In the genomic region with DNA sequence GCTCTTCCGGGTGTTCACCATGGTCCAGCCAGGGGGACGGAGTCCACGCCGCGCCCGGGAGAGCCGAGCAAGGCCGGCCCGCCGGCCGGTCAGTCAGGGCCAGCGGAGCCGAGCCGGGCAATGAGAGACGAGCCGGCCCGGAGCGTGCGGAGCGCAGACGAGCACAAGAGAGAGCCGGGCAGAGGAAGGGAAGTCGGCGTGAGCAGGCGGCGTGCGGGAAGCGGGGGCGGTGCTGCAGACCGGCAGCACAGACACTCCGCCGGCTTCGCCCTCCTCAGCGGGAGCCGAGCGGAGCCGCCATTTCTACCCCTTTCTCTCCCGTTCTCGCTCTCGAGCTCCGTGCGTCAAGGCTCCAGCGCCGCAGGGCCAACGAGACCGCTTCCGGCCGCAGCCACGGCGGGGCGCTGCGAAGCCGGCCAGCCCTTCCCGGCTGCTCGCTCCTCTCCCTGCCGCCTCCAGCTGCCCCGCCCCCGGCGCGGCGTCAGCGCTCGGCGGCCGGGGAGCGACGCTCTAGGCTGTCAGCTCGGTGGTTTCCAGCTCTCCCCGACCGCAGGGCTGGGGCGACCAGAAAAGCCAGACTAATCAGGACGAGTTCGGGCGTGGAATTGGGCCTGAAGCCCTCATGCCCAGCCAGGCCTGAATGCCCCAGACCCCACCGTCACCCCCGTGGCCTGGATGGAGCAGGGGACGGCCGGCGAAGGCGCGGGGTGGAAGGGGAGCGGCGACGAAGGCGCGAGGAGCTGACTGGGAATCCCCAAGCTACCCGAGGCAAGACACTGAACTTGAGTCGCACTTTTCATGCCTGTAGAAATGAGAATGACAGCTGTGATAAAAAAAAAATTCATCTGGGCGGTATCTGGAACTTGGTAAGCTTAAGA, we compare ENCODE assay signal across 8 cellular contexts. TPM values are rescaled to one million over a fixed set of nuclear protein-coding genes. Genes with fewer than 3 reads are reported as not detected.
DNase-seq lines count a peak whose midpoint lies in the region; ATAC-seq and TF ChIP-seq lines count a peak whose summit lies in the region.

Gene ATAD2B, minus strand, starts transcription at position 374 of the 878 bp plus-strand sequence. Its CDS starts 353 bp downstream, at position 21.

- peak within 1 kb of the TSS; percentile 82 to 99 for H3K27ac ChIP-seq in liver (ENCODE audit: low read depth in 1 of 2, low read length in 2 of 2)

- peak within 1 kb of the TSS; percentile 93 to 96 for H3K9ac ChIP-seq in liver (ENCODE audit: low read depth in 1 of 2, low read length in 2 of 2)

- ATAC-seq in GM19372 (IDR thresholded peaks at IDR 0.05; ENCODE audit: low read depth, unreplicated experiment) (peak; percentile 76), HG03558 (IDR thresholded peaks at IDR 0.05; ENCODE audit: extremely low read depth, unreplicated experiment) (peak; percentile 66)

- H3K27me3 Mint-ChIP-seq in CD14-positive monocyte (ENCODE audit: low read depth in 3 of 3): no peaks in the 10 kb centered on the region
- H3K27me3 Mint-ChIP-seq in dendritic cell treated with granulocyte-macrophage colony-stimulating factor and Interleukin-4, amounts not matched to agents 40 ng/mL and 50 ng/mL, for 4 days: no peaks in the 10 kb centered on the region

- no peaks in the 10 kb centered on the region for H3K36me3 ChIP-seq in liver (ENCODE audit: control insufficient read depth in 4 of 4, insufficient read depth in 3 of 4, low read depth in 1 of 4, low read length in 3 of 4)

- H3K27ac Mint-ChIP-seq in CD14-positive monocyte: peak within 1 kb of the TSS; percentile 99 to 100 (median 99)
- H3K27ac Mint-ChIP-seq in dendritic cell treated with granulocyte-macrophage colony-stimulating factor and Interleukin-4, amounts not matched to agents 40 ng/mL and 50 ng/mL, for 4 days: peak within 1 kb of the TSS; percentile 98

- H3K4me1 Mint-ChIP-seq in CD14-positive monocyte: peaks cover 42% of the 10 kb centered on the region
- peaks cover 48% of the 10 kb centered on the region for H3K4me1 Mint-ChIP-seq in dendritic cell treated with granulocyte-macrophage colony-stimulating factor and Interleukin-4, amounts not matched to agents 40 ng/mL and 50 ng/mL, for 4 days (ENCODE audit: low read depth)

- no peaks in the 10 kb centered on the region for H3K9me3 ChIP-seq in liver (ENCODE audit: control insufficient read depth in 4 of 4, low read length in 3 of 4)

- WGBS in liver: under 1% methylated on average over 89 of the region's 89 CpGs

- no peaks in the 10 kb centered on the region for H3K27me3 ChIP-seq in liver (ENCODE audit: control insufficient read depth in 4 of 4, insufficient read depth in 4 of 4, low read length in 3 of 4)

- TF ChIP-seq RAD21 in liver (IDR thresholded peaks at IDR 0.05): peak; percentile 62 to 75

- intact Hi-C loops in CD14-positive monocyte (cut with micrococcal nuclease): loop anchor here (5.0 to 10.0 kb wide), 2 partner anchors 155 to 868 kb away; partner anchors contain the start of genes CENPO (in 1 of the 2), PTRHD1 (in 1 of the 2) and TP53I3 (in 1 of the 2)
- intact Hi-C loops in dendritic cell treated with granulocyte-macrophage colony-stimulating factor and Interleukin-4, amounts not matched to agents 40 ng/mL and 50 ng/mL, for 4 days (cut with micrococcal nuclease): loop anchor here (1.0 kb wide), 3 partner anchors 13 to 149 kb away; partner anchors contain the start of genes SF3B6, UBXN2A and WDCP

- peaks cover 8 to 18% of the 10 kb centered on the region in 2 donors for H3K36me3 Mint-ChIP-seq in CD14-positive monocyte
- peaks cover 65% of the 10 kb centered on the region for H3K36me3 Mint-ChIP-seq in dendritic cell treated with granulocyte-macrophage colony-stimulating factor and Interleukin-4, amounts not matched to agents 40 ng/mL and 50 ng/mL, for 4 days (ENCODE audit: low read depth)

- H3K4me1 ChIP-seq in liver (ENCODE audit: control insufficient read depth in 4 of 4, insufficient read depth in 4 of 4, low read length in 3 of 4): peaks cover 2 to 28% (median 18%) of the 10 kb centered on the region in 4 donors

- peak; percentile 86 for DNase-seq in CD14-positive monocyte (ENCODE audit: low spot score)
- peak; percentile 96 for DNase-seq in NCI-H748 (lab: John Stamatoyannopoulos, UW; ENCODE audit: unreplicated experiment)
- DNase-seq in activated CD4-positive, alpha-beta T cell treated with anti-CD3 and anti-CD28 coated beads, Interleukin-2, amount 50 U/mL, for 24 hours (ENCODE audit: low read depth in 1 of 2, low spot score in 1 of 2): peak; percentile 84 to 86
- DNase-seq in stimulated activated CD4-positive, alpha-beta T cell treated with anti-CD3 and anti-CD28 coated beads, Interleukin-4, amount 100 ng/mL, for 24 hours: peak; percentile 91

- peak; percentile 82 for TF ChIP-seq CTCF in CD14-positive monocyte (IDR thresholded peaks at IDR 0.05)
- peak; percentile 85 for TF ChIP-seq CTCF in liver (IDR thresholded peaks at IDR 0.05; ENCODE audit: low read depth, low read length, missing input control)

- no peaks in the 10 kb centered on the region for H3K9me3 Mint-ChIP-seq in CD14-positive monocyte
- no peaks in the 10 kb centered on the region for H3K9me3 Mint-ChIP-seq in dendritic cell treated with granulocyte-macrophage colony-stimulating factor and Interleukin-4, amounts not matched to agents 40 ng/mL and 50 ng/mL, for 4 days

- H3K4me3 ChIP-seq in liver (ENCODE audit: low read depth in 1 of 3, low read length in 3 of 3): peak within 1 kb of the TSS; percentile 87 to 91 (median 90)

- H3K4me3 Mint-ChIP-seq in CD14-positive monocyte: peak within 1 kb of the TSS; percentile 95 to 97
- H3K4me3 Mint-ChIP-seq in dendritic cell treated with granulocyte-macrophage colony-stimulating factor and Interleukin-4, amounts not matched to agents 40 ng/mL and 50 ng/mL, for 4 days: peak within 1 kb of the TSS; percentile 90

TF ChIP-seq in liver, 16 proteins besides CTCF, POLR2A, EP300 and RAD21:
- no peak for TF ChIP-seq NR2F2 (IDR thresholded peaks at IDR 0.05)
- TF ChIP-seq EGR1 (IDR thresholded peaks at IDR 0.05; ENCODE audit: low read depth in 2 of 2): no peak
- no peak for TF ChIP-seq JUND (IDR thresholded peaks at IDR 0.05)
- TF ChIP-seq HNF4A (conservative IDR thresholded peaks at IDR 0.05): peak in 1 of 2 donors; percentile 2
- no peak for TF ChIP-seq HNF4G (IDR thresholded peaks at IDR 0.05)
- TF ChIP-seq FOXA1 (IDR thresholded peaks at IDR 0.05): no peak
- TF ChIP-seq YY1 (IDR thresholded peaks at IDR 0.05): peak; percentile 97
- TF ChIP-seq, protein P1, sequence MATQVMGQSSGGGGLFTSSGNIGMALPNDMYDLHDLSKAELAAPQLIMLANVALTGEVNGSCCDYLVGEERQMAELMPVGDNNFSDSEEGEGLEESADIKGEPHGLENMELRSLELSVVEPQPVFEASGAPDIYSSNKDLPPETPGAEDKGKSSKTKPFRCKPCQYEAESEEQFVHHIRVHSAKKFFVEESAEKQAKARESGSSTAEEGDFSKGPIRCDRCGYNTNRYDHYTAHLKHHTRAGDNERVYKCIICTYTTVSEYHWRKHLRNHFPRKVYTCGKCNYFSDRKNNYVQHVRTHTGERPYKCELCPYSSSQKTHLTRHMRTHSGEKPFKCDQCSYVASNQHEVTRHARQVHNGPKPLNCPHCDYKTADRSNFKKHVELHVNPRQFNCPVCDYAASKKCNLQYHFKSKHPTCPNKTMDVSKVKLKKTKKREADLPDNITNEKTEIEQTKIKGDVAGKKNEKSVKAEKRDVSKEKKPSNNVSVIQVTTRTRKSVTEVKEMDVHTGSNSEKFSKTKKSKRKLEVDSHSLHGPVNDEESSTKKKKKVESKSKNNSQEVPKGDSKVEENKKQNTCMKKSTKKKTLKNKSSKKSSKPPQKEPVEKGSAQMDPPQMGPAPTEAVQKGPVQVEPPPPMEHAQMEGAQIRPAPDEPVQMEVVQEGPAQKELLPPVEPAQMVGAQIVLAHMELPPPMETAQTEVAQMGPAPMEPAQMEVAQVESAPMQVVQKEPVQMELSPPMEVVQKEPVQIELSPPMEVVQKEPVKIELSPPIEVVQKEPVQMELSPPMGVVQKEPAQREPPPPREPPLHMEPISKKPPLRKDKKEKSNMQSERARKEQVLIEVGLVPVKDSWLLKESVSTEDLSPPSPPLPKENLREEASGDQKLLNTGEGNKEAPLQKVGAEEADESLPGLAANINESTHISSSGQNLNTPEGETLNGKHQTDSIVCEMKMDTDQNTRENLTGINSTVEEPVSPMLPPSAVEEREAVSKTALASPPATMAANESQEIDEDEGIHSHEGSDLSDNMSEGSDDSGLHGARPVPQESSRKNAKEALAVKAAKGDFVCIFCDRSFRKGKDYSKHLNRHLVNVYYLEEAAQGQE (IDR thresholded peaks at IDR 0.05): peak; percentile 81
- TF ChIP-seq, protein P2, sequence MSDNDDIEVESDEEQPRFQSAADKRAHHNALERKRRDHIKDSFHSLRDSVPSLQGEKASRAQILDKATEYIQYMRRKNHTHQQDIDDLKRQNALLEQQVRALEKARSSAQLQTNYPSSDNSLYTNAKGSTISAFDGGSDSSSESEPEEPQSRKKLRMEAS (IDR thresholded peaks at IDR 0.05): no peak
- TF ChIP-seq, protein P3, sequence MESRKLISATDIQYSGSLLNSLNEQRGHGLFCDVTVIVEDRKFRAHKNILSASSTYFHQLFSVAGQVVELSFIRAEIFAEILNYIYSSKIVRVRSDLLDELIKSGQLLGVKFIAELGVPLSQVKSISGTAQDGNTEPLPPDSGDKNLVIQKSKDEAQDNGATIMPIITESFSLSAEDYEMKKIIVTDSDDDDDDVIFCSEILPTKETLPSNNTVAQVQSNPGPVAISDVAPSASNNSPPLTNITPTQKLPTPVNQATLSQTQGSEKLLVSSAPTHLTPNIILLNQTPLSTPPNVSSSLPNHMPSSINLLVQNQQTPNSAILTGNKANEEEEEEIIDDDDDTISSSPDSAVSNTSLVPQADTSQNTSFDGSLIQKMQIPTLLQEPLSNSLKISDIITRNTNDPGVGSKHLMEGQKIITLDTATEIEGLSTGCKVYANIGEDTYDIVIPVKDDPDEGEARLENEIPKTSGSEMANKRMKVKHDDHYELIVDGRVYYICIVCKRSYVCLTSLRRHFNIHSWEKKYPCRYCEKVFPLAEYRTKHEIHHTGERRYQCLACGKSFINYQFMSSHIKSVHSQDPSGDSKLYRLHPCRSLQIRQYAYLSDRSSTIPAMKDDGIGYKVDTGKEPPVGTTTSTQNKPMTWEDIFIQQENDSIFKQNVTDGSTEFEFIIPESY (IDR thresholded peaks at IDR 0.05): no peak
- TF ChIP-seq GABPA (IDR thresholded peaks at IDR 0.05 in 1 of 2, conservative IDR thresholded peaks at IDR 0.05 in 1 of 2): peak in 1 of 2 donors; percentile 29
- TF ChIP-seq ATF3 (IDR thresholded peaks at IDR 0.05): no peak
- TF ChIP-seq FOXA2 (IDR thresholded peaks at IDR 0.05): no peak
- peak; percentile 49 for TF ChIP-seq SP1 (IDR thresholded peaks at IDR 0.05)
- no peak for TF ChIP-seq RXRA (IDR thresholded peaks at IDR 0.05)
- TF ChIP-seq TAF1 (conservative IDR thresholded peaks at IDR 0.05): peak; percentile 82

RNA-seq across cellular contexts. Expression of gene ATAD2B, which starts in this region (rescaled TPM):
- polyA plus RNA-seq in CD14-positive monocyte (10 to 100 TPM in 1 of 2 donors, 1 to 10 TPM in 1; 4.9 to 12.1 TPM), liver (1 to 10 TPM; 2.3 to 6.8 TPM)
- total RNA-seq in liver: 10 to 100 TPM; 16.1 to 16.2 TPM

Comparison
In these comparisons a context has a peak if more than half of its experiments do, and no peak if none do; other contexts are left out.
1. Peak in every context shown above with its lines: DNase-seq, ATAC-seq, H3K4me3 ChIP-seq and H3K27ac ChIP-seq.